In the genomic region with DNA sequence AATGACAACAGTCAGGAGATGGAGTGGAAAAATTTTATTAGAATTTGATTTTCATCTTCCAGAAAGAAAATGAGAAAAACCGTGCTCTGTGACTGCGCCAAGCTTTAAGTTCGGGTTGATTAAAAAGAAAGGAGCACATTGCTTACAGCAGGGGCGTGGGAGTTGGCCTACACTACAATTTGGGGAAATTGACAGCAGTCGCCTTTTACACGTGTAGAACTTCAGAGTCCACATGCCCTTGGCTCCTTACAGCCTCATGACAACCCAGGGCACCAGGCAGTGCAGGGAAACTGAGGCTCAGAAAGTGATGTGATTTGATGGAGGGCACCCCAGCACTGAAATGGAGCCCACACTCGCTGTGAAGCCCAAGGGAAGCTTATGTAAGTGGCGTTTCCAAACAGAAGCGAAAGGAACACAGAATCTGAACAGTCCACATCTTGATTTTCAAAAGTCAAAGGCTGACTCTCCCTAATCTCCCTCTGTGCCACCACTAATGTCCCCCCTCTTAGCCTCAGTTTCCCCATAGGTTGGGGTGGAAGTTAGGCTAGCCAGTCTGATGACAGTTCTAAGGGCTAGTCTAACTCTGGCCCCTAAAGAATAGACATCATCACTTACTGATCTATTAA, we compare ENCODE assay signal across 20 cellular contexts. TPM values are rescaled to one million over a fixed set of nuclear protein-coding genes. Genes with fewer than 3 reads are reported as not detected.
DNase-seq lines count a peak whose midpoint lies in the region; ATAC-seq, FAIRE-seq and TF ChIP-seq lines count a peak whose summit lies in the region.
"Had no signal": no experiment of that assay in that cellular context is flagged by ENCODE, and none has a peak within 500 bp of the region (broad histone marks: within the 10 kb centered on the region; RNA-seq: fewer than 3 reads in every experiment).

No MANE protein-coding gene starts in this region.

- FAIRE-seq in HepG2 (lab: Jason Lieb, UNC), result no peak
- FAIRE-seq: A549, G401.6 had no signal

- 3% methylated on average over 9 of the region's 9 CpGs for WGBS in HepG2 (ENCODE audit: low lambda C conversion rate)
- 69% methylated on average over 8 of the region's 9 CpGs for WGBS in suprapubic skin

- no peak overlapping the region for H3K9ac ChIP-seq in HepG2 (ENCODE audit: insufficient read depth, low read depth, low read length)

- TF ChIP-seq CTCF in GM13976 (IDR thresholded peaks at IDR 0.05; ENCODE audit: borderline replicate concordance, control extremely low read depth, extremely low read depth, insufficient read depth, missing control alignments), result no peak
- no peak for TF ChIP-seq CTCF in HepG2 (CRISPR knock-in tag; IDR thresholded peaks at IDR 0.05)
- TF ChIP-seq CTCF in suprapubic skin (IDR thresholded peaks at IDR 0.05), result no peak

- intact Hi-C loops in HepG2 (cut with micrococcal nuclease; ENCODE audit: unreplicated experiment), result no loop called here

- DNase-seq in GM13976 (ENCODE audit: low spot score), result peak; percentile 2
- no peak for DNase-seq in HepG2 (ENCODE audit: low spot score)
- DNase-seq in suprapubic skin (ENCODE audit: low spot score in 2 of 2), result peak; percentile 0 to 45
- DNase-seq in stimulated activated CD4-positive, alpha-beta T cell treated with anti-CD3 and anti-CD28 coated beads, Interleukin-2, amount 100 ng/mL, for 48 hours, result no peak
- DNase-seq in HAP-1 (ENCODE audit: low spot score in 2 of 2), result no peak
- DNase-seq: Caco-2; CD4-positive, alpha-beta T cell; Kasumi-1; MG63; NCI-H1048; NCI-H1436; NCI-H1930; NCI-H226; NCI-H524; PC-9 had no signal

- no peak overlapping the region for H2AFZ ChIP-seq in HepG2 (ENCODE audit: low read length)
- H2AFZ ChIP-seq: PC-9 had no signal

- CTCF ChIA-PET in HepG2 (lab: Yijun Ruan, JAX; ENCODE audit: low intra/inter-chr PET ratio, low total read pairs), result no interaction called here

- in situ Hi-C loops in GM13976 (cut with MboI; ENCODE audit: low sequenced_read_pairs, unreplicated experiment) (no loop called here), HepG2 (cut with HindIII; ENCODE audit: extremely low pct_ligation_motif_present, low pct_unique_long_range_greater_than_20kb) (no loop called here), HAP-1 (cut with MboI; ENCODE audit: low sequenced_read_pairs) (no loop called here)

- no peaks in the 10 kb centered on the region for H3K36me3 ChIP-seq in HepG2 (replicated peaks in 1 of 2; ENCODE audit: control insufficient read depth in 1 of 2, insufficient read depth in 2 of 2, low read length in 2 of 2)
- no peaks in the 10 kb centered on the region for H3K36me3 ChIP-seq in suprapubic skin
- H3K36me3 ChIP-seq in HAP-1 (replicated peaks), result no peaks in the 10 kb centered on the region
- H3K36me3 ChIP-seq: MG63 had no signal

- no peak for TF ChIP-seq EP300 in HepG2 (IDR thresholded peaks at IDR 0.05; ENCODE audit: low read depth in 2 of 2, low read length in 2 of 2)
- TF ChIP-seq EP300 in HepG2 (CRISPR knock-in tag; IDR thresholded peaks at IDR 0.05; ENCODE audit: borderline replicate concordance), result no peak
- no peak for TF ChIP-seq EP300 in suprapubic skin (IDR thresholded peaks at IDR 0.05)

- H3K9me3 ChIP-seq in HepG2 (ENCODE audit: low read length) (no peaks in the 10 kb centered on the region), suprapubic skin (no peaks in the 10 kb centered on the region), HAP-1 (no peaks in the 10 kb centered on the region)
- H3K9me3 ChIP-seq: A549, Caco-2, MG63 had no signal

- no peak overlapping the region for H3K4me2 ChIP-seq in HepG2 (ENCODE audit: low read depth, low read length)
- H3K4me2 ChIP-seq: A549, PC-9 had no signal

- H4K20me1 ChIP-seq in HepG2 (ENCODE audit: insufficient read depth, low read length), result no peaks in the 10 kb centered on the region

- BruUV-seq in HepG2 (replicated peaks; lab: Mats Ljungman, UMichigan), result no TSS peak

- no peak for TF ChIP-seq RAD21 in HepG2 (CRISPR knock-in tag; IDR thresholded peaks at IDR 0.05)

- H3K27ac ChIP-seq in cingulate gyrus (ENCODE audit: low read depth, low read length) (peak overlapping the region; percentile 57), HepG2 (ENCODE audit: extremely low read length, insufficient read depth, low read length) (no peak overlapping the region), suprapubic skin (no peak overlapping the region)
- H3K27ac ChIP-seq: A549, PC-9, RWPE1 had no signal

- TF ChIP-seq POLR2A in HepG2 (IDR thresholded peaks at IDR 0.05; ENCODE audit: insufficient read depth in 1 of 2, low read depth in 2 of 2, low read length in 2 of 2) (no peak), suprapubic skin (IDR thresholded peaks at IDR 0.05) (no peak)

- H3K79me2 ChIP-seq in HepG2 (ENCODE audit: insufficient read depth, low read length), result no peaks in the 10 kb centered on the region

- H3K4me3 ChIP-seq in HepG2 (replicated peaks in 1 of 3; ENCODE audit: insufficient read depth in 1 of 3, low read depth in 2 of 3, low read length in 3 of 3), result no peak overlapping the region
- no peak overlapping the region for H3K4me3 ChIP-seq in suprapubic skin
- H3K4me3 ChIP-seq in HAP-1, result no peak overlapping the region
- H3K4me3 ChIP-seq: A549, MG63, PC-9 had no signal

- ATAC-seq in HepG2 (no peak), HG03521 (IDR thresholded peaks at IDR 0.05; ENCODE audit: unreplicated experiment) (no peak)
- ATAC-seq: A549 had no signal

- no peaks in the 10 kb centered on the region for H3K4me1 ChIP-seq in HepG2 (ENCODE audit: insufficient read depth, low read length)
- H3K4me1 ChIP-seq in suprapubic skin, result peaks cover 25% of the 10 kb centered on the region
- no peaks in the 10 kb centered on the region for H3K4me1 ChIP-seq in HAP-1
- H3K4me1 ChIP-seq: Caco-2 had no signal

- H3K27me3 ChIP-seq in HepG2 (ENCODE audit: control insufficient read depth in 1 of 2, insufficient read depth in 2 of 2, low read length in 2 of 2) (peaks cover 10 to 49% of the 10 kb centered on the region in 2 experiments; a peak in 4 of 5 replicates), suprapubic skin (peaks cover 39% of the 10 kb centered on the region), HAP-1 (ENCODE audit: low read depth) (no peaks in the 10 kb centered on the region)
- H3K27me3 ChIP-seq: MG63 had no signal

- POLR2A ChIA-PET in HepG2 (lab: Yijun Ruan, JAX), result no interaction called here

TF ChIP-seq in HepG2, 621 proteins besides CTCF, POLR2A, EP300 and RAD21:
- peak; percentile 83 for TF ChIP-seq MNT (IDR thresholded peaks at IDR 0.05)
- TF ChIP-seq, protein P1, sequence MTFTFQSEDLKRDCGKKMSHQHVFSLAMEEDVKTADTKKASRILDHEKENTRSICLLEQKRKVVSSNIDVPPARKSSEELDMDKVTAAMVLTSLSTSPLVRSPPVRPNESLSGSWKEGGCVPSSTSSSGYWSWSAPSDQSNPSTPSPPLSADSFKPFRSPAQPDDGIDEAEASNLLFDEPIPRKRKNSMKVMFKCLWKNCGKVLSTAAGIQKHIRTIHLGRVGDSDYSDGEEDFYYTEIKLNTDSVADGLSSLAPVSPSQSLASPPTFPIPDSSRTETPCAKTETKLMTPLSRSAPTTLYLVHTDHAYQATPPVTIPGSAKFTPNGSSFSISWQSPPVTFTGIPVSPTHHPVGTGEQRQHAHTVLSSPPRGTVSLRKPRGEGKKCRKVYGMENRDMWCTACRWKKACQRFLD (CRISPR knock-in tag; IDR thresholded peaks at IDR 0.05; ENCODE audit: borderline replicate concordance), result no peak
TF ChIP-seq in HepG2: peak in this region for 1.

RNA-seq across cellular contexts. Expression of gene PPP2R2C, which starts 5.5 kb away (rescaled TPM):
- total RNA-seq in HepG2 (2016; rRNA removed; fragmentation: Illumina TruSeq; extraction: Trizol) (0.60 and 1.2 TPM in 2 replicates), suprapubic skin (10 to 100 TPM; 42.5 to 81.5 (median 61.0) TPM)
- 0.18 and 0.30 TPM in 2 replicates for total RNA-seq in HepG2 (2016; cell fraction: cytosol; rRNA removed; fragmentation: Illumina TruSeq; extraction: Trizol; ENCODE audit: low read depth)
- 0.69 and 1.1 TPM in 2 replicates for total RNA-seq in HepG2 (2016; cell fraction: insoluble cytoplasmic fraction; rRNA removed; fragmentation: Illumina TruSeq; extraction: Trizol)
- 0.83 and 1.1 TPM in 2 replicates for total RNA-seq in HepG2 (2016; cell fraction: membrane; rRNA removed; fragmentation: Illumina TruSeq; extraction: Trizol)
- 0.53 and 0.78 TPM in 2 replicates for total RNA-seq in HepG2 (2016; cell fraction: nucleus; rRNA removed; fragmentation: Illumina TruSeq; extraction: Trizol)
- 7.0 and 8.6 TPM in 2 replicates for polyA plus RNA-seq in HepG2 (2011; rRNA removed)
- polyA plus RNA-seq in HepG2 (2011; cell fraction: cytosol; rRNA removed), result 7.1 and 8.6 TPM in 2 replicates
- 5.4 and 5.9 TPM in 2 replicates for polyA plus RNA-seq in HepG2 (2011; cell fraction: nucleus; rRNA removed)
- polyA plus RNA-seq in HepG2 (2012), result 2.1 and 2.2 TPM in 2 replicates
- 0.25 and 0.43 TPM in 2 replicates for polyA plus RNA-seq in HepG2 (2016; cell fraction: cytosol; fragmentation: Illumina TruSeq; extraction: Trizol; ENCODE audit: low read depth)
- 2.3 TPM in 2 replicates for polyA plus RNA-seq in HepG2 (2016; cell fraction: insoluble cytoplasmic fraction; fragmentation: Illumina TruSeq; extraction: Trizol; ENCODE audit: low read depth)
- polyA plus RNA-seq in HepG2 (2016; cell fraction: membrane; fragmentation: Illumina TruSeq; extraction: Trizol; ENCODE audit: low read depth), result 0.92 and 1.3 TPM in 2 replicates
- 2.0 and 2.3 TPM in 2 replicates for polyA plus RNA-seq in HepG2 (2016; cell fraction: nucleus; fragmentation: Illumina TruSeq; extraction: Trizol; ENCODE audit: insufficient read depth, low read depth)
- 0.07 and 17.8 TPM in 2 replicates for polyA minus RNA-seq in HepG2 (2011; rRNA and poly(A)+ RNA removed; ENCODE audit: low replicate concordance)
- 3.9 and 5.6 TPM in 2 replicates for polyA minus RNA-seq in HepG2 (2011; cell fraction: cytosol; rRNA and poly(A)+ RNA removed)
- polyA minus RNA-seq in HepG2 (2011; cell fraction: nucleus; rRNA and poly(A)+ RNA removed), result 6.0 and 6.7 TPM in 2 replicates
- total RNA-seq: Caco-2; CD4-positive, alpha-beta T cell had no signal

Comparison
In these comparisons a context has a peak if more than half of its experiments do, and no peak if none do; other contexts are left out.
1. DNase-seq: peak in GM13976 (single experiment) and suprapubic skin (2 of 2); none in HepG2 (single experiment), stimulated activated CD4-positive, alpha-beta T cell treated with anti-CD3 and anti-CD28 coated beads, Interleukin-2, amount 100 ng/mL, for 48 hours (0 of 2) and HAP-1 (0 of 2).
2. RNA of gene PPP2R2C, which starts 5.5 kb away (total RNA-seq): 42.5 to 81.5 TPM in suprapubic skin; 0.18 to 1.2 TPM in HepG2; every median in the first group is over 10 times any median in the second.